1 cellular context compared by ENCODE assay signal in the genomic region with DNA sequence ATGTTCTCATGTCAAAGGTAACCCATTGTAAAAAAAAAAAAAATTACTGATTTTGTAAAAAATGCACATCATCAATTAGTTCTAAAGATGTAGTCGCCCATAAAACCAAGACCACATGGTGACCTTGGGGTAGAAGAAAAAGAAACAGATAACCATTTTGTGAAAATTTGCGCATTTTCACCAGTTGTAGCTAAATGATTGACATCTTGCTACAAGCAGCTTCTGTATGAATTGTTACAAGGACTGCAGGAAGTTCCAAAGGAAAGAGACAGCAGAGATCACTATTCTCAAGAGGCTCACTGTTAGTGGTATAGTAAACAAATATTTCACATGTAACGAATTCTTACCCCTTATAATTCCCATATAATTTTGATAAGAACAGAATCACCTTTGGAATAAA.
TF ChIP-seq lines count a peak whose summit lies in the region.

No MANE protein-coding gene starts in this region.

TF ChIP-seq in WTC11, 78 proteins besides CTCF, POLR2A, EP300 and RAD21 (continued from another document):
- TF ChIP-seq, protein P1, sequence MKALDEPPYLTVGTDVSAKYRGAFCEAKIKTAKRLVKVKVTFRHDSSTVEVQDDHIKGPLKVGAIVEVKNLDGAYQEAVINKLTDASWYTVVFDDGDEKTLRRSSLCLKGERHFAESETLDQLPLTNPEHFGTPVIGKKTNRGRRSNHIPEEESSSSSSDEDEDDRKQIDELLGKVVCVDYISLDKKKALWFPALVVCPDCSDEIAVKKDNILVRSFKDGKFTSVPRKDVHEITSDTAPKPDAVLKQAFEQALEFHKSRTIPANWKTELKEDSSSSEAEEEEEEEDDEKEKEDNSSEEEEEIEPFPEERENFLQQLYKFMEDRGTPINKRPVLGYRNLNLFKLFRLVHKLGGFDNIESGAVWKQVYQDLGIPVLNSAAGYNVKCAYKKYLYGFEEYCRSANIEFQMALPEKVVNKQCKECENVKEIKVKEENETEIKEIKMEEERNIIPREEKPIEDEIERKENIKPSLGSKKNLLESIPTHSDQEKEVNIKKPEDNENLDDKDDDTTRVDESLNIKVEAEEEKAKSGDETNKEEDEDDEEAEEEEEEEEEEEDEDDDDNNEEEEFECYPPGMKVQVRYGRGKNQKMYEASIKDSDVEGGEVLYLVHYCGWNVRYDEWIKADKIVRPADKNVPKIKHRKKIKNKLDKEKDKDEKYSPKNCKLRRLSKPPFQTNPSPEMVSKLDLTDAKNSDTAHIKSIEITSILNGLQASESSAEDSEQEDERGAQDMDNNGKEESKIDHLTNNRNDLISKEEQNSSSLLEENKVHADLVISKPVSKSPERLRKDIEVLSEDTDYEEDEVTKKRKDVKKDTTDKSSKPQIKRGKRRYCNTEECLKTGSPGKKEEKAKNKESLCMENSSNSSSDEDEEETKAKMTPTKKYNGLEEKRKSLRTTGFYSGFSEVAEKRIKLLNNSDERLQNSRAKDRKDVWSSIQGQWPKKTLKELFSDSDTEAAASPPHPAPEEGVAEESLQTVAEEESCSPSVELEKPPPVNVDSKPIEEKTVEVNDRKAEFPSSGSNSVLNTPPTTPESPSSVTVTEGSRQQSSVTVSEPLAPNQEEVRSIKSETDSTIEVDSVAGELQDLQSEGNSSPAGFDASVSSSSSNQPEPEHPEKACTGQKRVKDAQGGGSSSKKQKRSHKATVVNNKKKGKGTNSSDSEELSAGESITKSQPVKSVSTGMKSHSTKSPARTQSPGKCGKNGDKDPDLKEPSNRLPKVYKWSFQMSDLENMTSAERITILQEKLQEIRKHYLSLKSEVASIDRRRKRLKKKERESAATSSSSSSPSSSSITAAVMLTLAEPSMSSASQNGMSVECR (CRISPR knock-in tag; IDR thresholded peaks at IDR 0.05; ENCODE audit: borderline replicate concordance) = no peak
- TF ChIP-seq, protein P2, sequence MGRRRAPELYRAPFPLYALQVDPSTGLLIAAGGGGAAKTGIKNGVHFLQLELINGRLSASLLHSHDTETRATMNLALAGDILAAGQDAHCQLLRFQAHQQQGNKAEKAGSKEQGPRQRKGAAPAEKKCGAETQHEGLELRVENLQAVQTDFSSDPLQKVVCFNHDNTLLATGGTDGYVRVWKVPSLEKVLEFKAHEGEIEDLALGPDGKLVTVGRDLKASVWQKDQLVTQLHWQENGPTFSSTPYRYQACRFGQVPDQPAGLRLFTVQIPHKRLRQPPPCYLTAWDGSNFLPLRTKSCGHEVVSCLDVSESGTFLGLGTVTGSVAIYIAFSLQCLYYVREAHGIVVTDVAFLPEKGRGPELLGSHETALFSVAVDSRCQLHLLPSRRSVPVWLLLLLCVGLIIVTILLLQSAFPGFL (CRISPR knock-in tag; IDR thresholded peaks at IDR 0.05; ENCODE audit: borderline replicate concordance) = no peak
- no peak for TF ChIP-seq SMAD3 (CRISPR knock-in tag; IDR thresholded peaks at IDR 0.05; ENCODE audit: borderline replicate concordance)
- no peak for TF ChIP-seq NFYB (CRISPR knock-in tag; conservative IDR thresholded peaks at IDR 0.05; ENCODE audit: low read depth)
- TF ChIP-seq, protein P3, sequence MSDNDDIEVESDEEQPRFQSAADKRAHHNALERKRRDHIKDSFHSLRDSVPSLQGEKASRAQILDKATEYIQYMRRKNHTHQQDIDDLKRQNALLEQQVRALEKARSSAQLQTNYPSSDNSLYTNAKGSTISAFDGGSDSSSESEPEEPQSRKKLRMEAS (CRISPR knock-in tag; IDR thresholded peaks at IDR 0.05) = no peak
- TF ChIP-seq MXD4 (CRISPR knock-in tag; IDR thresholded peaks at IDR 0.05; ENCODE audit: borderline replicate concordance) = no peak
- TF ChIP-seq JAZF1 (CRISPR knock-in tag; IDR thresholded peaks at IDR 0.05) = no peak
- TF ChIP-seq, protein P4, sequence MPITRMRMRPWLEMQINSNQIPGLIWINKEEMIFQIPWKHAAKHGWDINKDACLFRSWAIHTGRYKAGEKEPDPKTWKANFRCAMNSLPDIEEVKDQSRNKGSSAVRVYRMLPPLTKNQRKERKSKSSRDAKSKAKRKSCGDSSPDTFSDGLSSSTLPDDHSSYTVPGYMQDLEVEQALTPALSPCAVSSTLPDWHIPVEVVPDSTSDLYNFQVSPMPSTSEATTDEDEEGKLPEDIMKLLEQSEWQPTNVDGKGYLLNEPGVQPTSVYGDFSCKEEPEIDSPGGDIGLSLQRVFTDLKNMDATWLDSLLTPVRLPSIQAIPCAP (CRISPR knock-in tag; IDR thresholded peaks at IDR 0.05) = no peak
